In the genomic region with DNA sequence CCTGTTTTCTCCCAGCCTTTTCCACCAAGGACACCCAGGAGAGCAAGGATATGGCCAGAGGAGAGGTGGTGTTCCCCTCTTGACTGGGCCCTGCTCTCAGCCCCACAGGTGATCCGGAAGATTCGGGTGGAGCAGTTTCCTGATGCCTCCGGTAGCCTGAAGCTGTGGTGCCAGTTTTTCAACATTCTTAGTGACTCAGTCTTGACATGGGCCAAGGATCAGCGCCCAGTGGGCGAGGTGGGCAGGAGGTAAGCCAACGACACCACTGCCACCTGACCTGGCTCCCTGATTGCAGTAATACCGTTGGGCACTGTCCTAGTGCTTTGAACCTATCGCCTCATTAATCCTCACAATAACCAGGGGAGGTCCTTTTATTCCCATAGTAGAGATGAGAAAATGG, we compare ENCODE assay signal across 29 cellular contexts. TPM values are rescaled to one million over a fixed set of nuclear protein-coding genes. Genes with fewer than 3 reads are reported as not detected.
DNase-seq lines count a peak whose midpoint lies in the region; ATAC-seq and TF ChIP-seq lines count a peak whose summit lies in the region.
"Had no signal": no experiment of that assay in that cellular context is flagged by ENCODE, and none has a peak within 500 bp of the region (broad histone marks: within the 10 kb centered on the region; RNA-seq: fewer than 3 reads in every experiment).

No MANE protein-coding gene starts in this region.

- no peaks in the 10 kb centered on the region for H3K4me1 ChIP-seq in thyroid gland
- H3K4me1 ChIP-seq: adrenal gland had no signal

- no peaks in the 10 kb centered on the region for H3K9me3 ChIP-seq in thyroid gland
- H3K9me3 ChIP-seq: adrenal gland, gastroesophageal sphincter, SJCRH30, vagina had no signal

- H3K27ac Mint-ChIP-seq in MCF 10A (ENCODE audit: low read depth, unreplicated experiment): no peak overlapping the region
- no peak overlapping the region for H3K27ac Mint-ChIP-seq in stimulated activated effector memory CD8-positive, alpha-beta T cell treated with anti-CD3 and anti-CD28 coated beads, Interleukin-12 subunit alpha, Interleukin-12 subunit beta, amount 100 ng/mL, for 72 hours
- H3K27ac Mint-ChIP-seq: mesothelial cell of epicardium; nephron progenitor cell; T-helper 1 cell treated with Interleukin-12 subunit alpha and Interleukin-12 subunit beta and Interleukin-4 antibody, amounts not matched to agents 30 μg/mL and 1 μg/mL, for 36 hours had no signal

- TF ChIP-seq CTCF in MCF 10A (IDR thresholded peaks at IDR 0.05; ENCODE audit: unreplicated experiment): no peak
- no peak for TF ChIP-seq CTCF in thyroid gland (IDR thresholded peaks at IDR 0.05)

- H3K9me3 Mint-ChIP-seq in MCF 10A (ENCODE audit: unreplicated experiment): no peaks in the 10 kb centered on the region
- no peaks in the 10 kb centered on the region for H3K9me3 Mint-ChIP-seq in stimulated activated effector memory CD8-positive, alpha-beta T cell treated with anti-CD3 and anti-CD28 coated beads, Interleukin-12 subunit alpha, Interleukin-12 subunit beta, amount 100 ng/mL, for 72 hours
- H3K9me3 Mint-ChIP-seq: CD4-positive, alpha-beta memory T cell; mesothelial cell of epicardium; nephron progenitor cell; T-helper 1 cell treated with Interleukin-12 subunit alpha and Interleukin-12 subunit beta and Interleukin-4 antibody, amounts not matched to agents 30 μg/mL and 1 μg/mL, for 36 hours had no signal

- CTCF ChIA-PET in MCF 10A (lab: Yijun Ruan, JAX): interaction anchor here (0.8 kb wide), 1 partner anchor 14 kb away, joined by 3 read pairs; no protein-coding TSS in a partner anchor

- H3K4me1 Mint-ChIP-seq in MCF 10A (ENCODE audit: insufficient read depth, unreplicated experiment): no peaks in the 10 kb centered on the region
- H3K4me1 Mint-ChIP-seq in stimulated activated effector memory CD8-positive, alpha-beta T cell treated with anti-CD3 and anti-CD28 coated beads, Interleukin-12 subunit alpha, Interleukin-12 subunit beta, amount 100 ng/mL, for 72 hours: no peaks in the 10 kb centered on the region
- H3K4me1 Mint-ChIP-seq: CD4-positive, alpha-beta memory T cell; mesothelial cell of epicardium had no signal

- H3K4me3 ChIP-seq in thyroid gland (replicated peaks in 1 of 3): no peak overlapping the region
- H3K4me3 ChIP-seq: adrenal gland, cardiac muscle cell, gastroesophageal sphincter, SJCRH30, skin epidermis, vagina had no signal

- DNase-seq in HPDE6-E6E7 (ENCODE audit: extremely low spot score) (peak; percentile 92), MCF 10A (ENCODE audit: unreplicated experiment) (peak; percentile 42), kidney tubule cell (ENCODE audit: low spot score) (peak; percentile 84), AG20443 (ENCODE audit: low spot score) (no peak), putamen (ENCODE audit: low spot score) (no peak), thyroid gland (no peak), foreskin melanocyte (no peak)
- DNase-seq in stimulated activated effector memory CD8-positive, alpha-beta T cell treated with anti-CD3 and anti-CD28 coated beads, Interleukin-12 subunit alpha, Interleukin-12 subunit beta, amount 100 ng/mL, for 72 hours (ENCODE audit: low spot score in 2 of 2): no peak
- DNase-seq: activated CD4-positive, alpha-beta T cell treated with anti-CD3 and anti-CD28 coated beads, Interleukin-2, amount 50 U/mL, for 1 hour; activated CD8-positive, alpha-beta memory T cell treated with anti-CD3 and anti-CD28 coated beads, Interleukin-2, amount 50 U/mL, for 48 hours; activated effector memory CD4-positive, alpha-beta T cell treated with anti-CD3 and anti-CD28 coated beads, Interleukin-2, amount 50 U/mL, for 16 hours; adrenal gland; CD4-positive, alpha-beta memory T cell; dermis blood vessel endothelial cell; DND-41; KG1; NCI-H1048; NCI-H187 treated with DMSO at 0.1 percent for 48 hours; NCI-H345; nephron progenitor cell; OCI-M1; SJCRH30; stimulated activated naive CD8-positive, alpha-beta T cell treated with anti-CD3 and anti-CD28 coated beads, Interleukin-15, Interleukin-2, amounts not matched to agents 100 U/mL and 50 U/mL, for 24 hours had no signal

- no TSS peak for BruUV-seq in MCF 10A (replicated peaks; lab: Mats Ljungman, UMichigan)

- H3K27ac ChIP-seq in thyroid gland: no peak overlapping the region
- H3K27ac ChIP-seq: adrenal gland, cardiac muscle cell, gastroesophageal sphincter, SJCRH30, vagina had no signal

- 92 to 94% methylated on average over 8 of the region's 8 CpGs for WGBS in thyroid gland, 2 donors

- POLR2A ChIA-PET in MCF 10A (lab: Yijun Ruan, JAX): no interaction called here

- peaks cover 0 to 5% of the 10 kb centered on the region in 2 donors for H3K36me3 ChIP-seq in thyroid gland
- H3K36me3 ChIP-seq: vagina had no signal

- no peak for TF ChIP-seq POLR2A in thyroid gland (IDR thresholded peaks at IDR 0.05)

- H3K27me3 ChIP-seq in thyroid gland: no peaks in the 10 kb centered on the region
- H3K27me3 ChIP-seq: adrenal gland, cardiac muscle cell, gastroesophageal sphincter, SJCRH30, vagina had no signal

- no peaks in the 10 kb centered on the region for H3K36me3 Mint-ChIP-seq in MCF 10A (ENCODE audit: insufficient read depth, unreplicated experiment)
- no peaks in the 10 kb centered on the region for H3K36me3 Mint-ChIP-seq in stimulated activated effector memory CD8-positive, alpha-beta T cell treated with anti-CD3 and anti-CD28 coated beads, Interleukin-12 subunit alpha, Interleukin-12 subunit beta, amount 100 ng/mL, for 72 hours
- H3K36me3 Mint-ChIP-seq: CD4-positive, alpha-beta memory T cell had no signal

- intact Hi-C loops in MCF 10A (cut with micrococcal nuclease) (no loop called here), thyroid gland (cut with DNase I) (no loop called here)

- ATAC-seq in stimulated activated effector memory CD8-positive, alpha-beta T cell treated with anti-CD3 and anti-CD28 coated beads, Interleukin-12 subunit alpha, Interleukin-12 subunit beta, amount 100 ng/mL, for 72 hours: peak; percentile 12
- ATAC-seq: gastroesophageal sphincter; stimulated activated naive CD8-positive, alpha-beta T cell treated with anti-CD3 and anti-CD28 coated beads, Interleukin-15, Interleukin-2, amounts not matched to agents 100 U/mL and 50 U/mL, for 24 hours had no signal

- H3K27me3 Mint-ChIP-seq in MCF 10A (ENCODE audit: insufficient read depth, unreplicated experiment): no peaks in the 10 kb centered on the region
- H3K27me3 Mint-ChIP-seq: CD4-positive, alpha-beta memory T cell had no signal

- H3K4me3 Mint-ChIP-seq in MCF 10A (ENCODE audit: unreplicated experiment): no peak overlapping the region
- H3K4me3 Mint-ChIP-seq in stimulated activated effector memory CD8-positive, alpha-beta T cell treated with anti-CD3 and anti-CD28 coated beads, Interleukin-12 subunit alpha, Interleukin-12 subunit beta, amount 100 ng/mL, for 72 hours: no peak overlapping the region
- H3K4me3 Mint-ChIP-seq: CD4-positive, alpha-beta memory T cell; mesothelial cell of epicardium; nephron progenitor cell; T-helper 1 cell treated with Interleukin-12 subunit alpha and Interleukin-12 subunit beta and Interleukin-4 antibody, amounts not matched to agents 30 μg/mL and 1 μg/mL, for 36 hours had no signal

RNA-seq across cellular contexts. Expression of a gene that starts 25.3 kb away (rescaled TPM):
- total RNA-seq in MCF 10A (2022) (not detected in 2 replicates), thyroid gland (not detected)
- total RNA-seq: CD4-positive, alpha-beta memory T cell; dermis blood vessel endothelial cell; gastroesophageal sphincter; SJCRH30; vagina had no signal

RNA-seq across cellular contexts. Expression of a gene that starts 42.0 kb away (rescaled TPM):
- total RNA-seq in MCF 10A (2022) (0.07 and 0.10 TPM in 2 replicates), thyroid gland (10 to 100 TPM in 1 of 4 donors, 1 to 10 TPM in 3; 5.8 to 10.4 (median 7.4) TPM)

Comparison
In these comparisons a context has a peak if more than half of its experiments do, and no peak if none do; other contexts are left out.
1. DNase-seq: peak in HPDE6-E6E7 (single experiment), MCF 10A (single experiment) and kidney tubule cell (single experiment); none in stimulated activated effector memory CD8-positive, alpha-beta T cell treated with anti-CD3 and anti-CD28 coated beads, Interleukin-12 subunit alpha, Interleukin-12 subunit beta, amount 100 ng/mL, for 72 hours (0 of 2), AG20443 (single experiment), putamen (single experiment), thyroid gland (0 of 2) and foreskin melanocyte (single experiment).